ENCODE assay signal across 1 cellular context in the genomic region with DNA sequence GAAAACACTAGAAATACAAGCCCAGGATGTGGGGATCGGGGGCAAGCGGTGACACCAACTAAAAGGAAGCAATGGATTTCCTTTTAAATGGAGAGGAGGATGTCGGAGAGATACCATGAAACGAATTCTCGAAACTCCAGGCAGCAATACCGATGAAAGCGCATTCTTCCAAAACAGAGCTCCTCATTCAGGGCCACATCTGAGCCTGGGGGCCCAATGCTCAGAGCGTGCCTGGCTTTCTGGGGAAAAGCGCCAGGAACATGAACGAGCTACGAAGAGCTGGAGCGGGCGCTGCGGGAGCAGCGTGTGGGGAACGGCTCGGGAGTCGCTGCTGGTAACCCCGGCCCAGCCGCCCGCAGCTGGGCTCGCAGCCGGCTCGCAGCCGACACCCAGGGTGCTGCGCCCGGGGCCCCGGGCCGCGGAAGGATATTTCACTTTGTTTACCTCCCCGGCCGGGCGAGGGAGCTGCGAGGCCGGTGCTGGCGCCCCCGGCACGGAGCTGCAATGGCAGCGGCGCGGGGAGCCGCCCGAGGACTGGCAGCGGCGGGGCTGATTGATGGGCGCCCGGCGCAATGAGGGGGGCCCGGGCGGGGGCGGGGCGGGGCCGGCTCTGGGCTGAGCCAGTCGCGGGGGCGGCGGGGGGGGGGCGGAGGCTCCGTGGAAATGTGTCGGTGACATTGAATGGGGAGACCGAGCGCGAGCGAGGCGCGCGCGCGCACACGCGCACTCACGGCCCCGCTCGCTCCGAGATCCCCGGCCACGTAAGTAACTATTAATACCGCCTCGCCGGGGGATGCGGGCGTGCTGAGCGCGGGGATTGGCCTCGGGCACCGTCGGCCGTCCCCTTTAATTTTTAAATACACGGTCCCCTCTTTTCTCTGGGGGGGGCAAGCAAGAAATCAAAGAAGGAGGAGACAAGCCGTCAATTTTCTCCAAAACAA.
A peak's percentile ranks its signal among the peaks of the same experiment; 100 is the strongest.
TF ChIP-seq lines count a peak whose summit lies in the region.

Gene TRIB2 (plus strand): TSS at position 687 of the 941 bp plus-strand sequence. CDS start 1,372 bp downstream, outside the sequence.

TF ChIP-seq in H1, 55 proteins besides CTCF, POLR2A, EP300 and RAD21:
- TF ChIP-seq SUZ12 (IDR thresholded peaks at IDR 0.05; ENCODE audit: low read length): 0 out of 2 replicates have a peak, but pooled peaks have one; percentile 4
- peak; percentile 59; the same call in 1 of the 2 replicates for TF ChIP-seq PHF8 (conservative IDR thresholded peaks at IDR 0.05; ENCODE audit: low read depth, low read length)
- no peak for TF ChIP-seq FOSL1 (IDR thresholded peaks at IDR 0.05; ENCODE audit: insufficient read depth, low read depth, low read length)
- TF ChIP-seq, protein P1, sequence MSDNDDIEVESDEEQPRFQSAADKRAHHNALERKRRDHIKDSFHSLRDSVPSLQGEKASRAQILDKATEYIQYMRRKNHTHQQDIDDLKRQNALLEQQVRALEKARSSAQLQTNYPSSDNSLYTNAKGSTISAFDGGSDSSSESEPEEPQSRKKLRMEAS (IDR thresholded peaks at IDR 0.05): peak; percentile 23; the same call in 1 of the 2 replicates
- TF ChIP-seq CTBP2 (IDR thresholded peaks at IDR 0.05; ENCODE audit: borderline replicate concordance, insufficient read depth, insufficient read length, low read length): no peak
- 0 out of 4 replicates have a peak, but pooled peaks have one; percentile 10 to 58 for TF ChIP-seq HDAC2 (IDR thresholded peaks at IDR 0.05; ENCODE audit: borderline replicate concordance in 1 of 2, low read depth in 2 of 2, low read length in 2 of 2)
- no peak for TF ChIP-seq JUND (IDR thresholded peaks at IDR 0.05; ENCODE audit: low read length)
- TF ChIP-seq TAF1 (IDR thresholded peaks at IDR 0.05; ENCODE audit: low read depth, low read length): peak; percentile 64
- 0 out of 2 replicates have a peak, but pooled peaks have one; percentile 9 for TF ChIP-seq YY1 (IDR thresholded peaks at IDR 0.05; ENCODE audit: low read depth, low read length)
- TF ChIP-seq JUN (IDR thresholded peaks at IDR 0.05; ENCODE audit: low read depth, low read length): no peak
- peak; percentile 12 for TF ChIP-seq KDM4A (IDR thresholded peaks at IDR 0.05; ENCODE audit: low read depth, low read length, severe bottlenecking)
- TF ChIP-seq CBX8 (IDR thresholded peaks at IDR 0.05; ENCODE audit: borderline replicate concordance, low read depth, low read length): no peak
- TF ChIP-seq TBP (IDR thresholded peaks at IDR 0.05; ENCODE audit: low read depth, low read length): peak; percentile 12; the same call in 1 of the 2 replicates
- no peak for TF ChIP-seq SIN3A (conservative IDR thresholded peaks at IDR 0.05 in 1 of 2, IDR thresholded peaks at IDR 0.05 in 1 of 2; ENCODE audit: low read depth in 1 of 2, low read length in 2 of 2)
- peak; percentile 4 for TF ChIP-seq NANOG (IDR thresholded peaks at IDR 0.05; ENCODE audit: insufficient read depth, low read depth, low read length, poor library complexity, severe bottlenecking)
- TF ChIP-seq SP4 (IDR thresholded peaks at IDR 0.05; ENCODE audit: low read length): no peak
